In the genomic region with DNA sequence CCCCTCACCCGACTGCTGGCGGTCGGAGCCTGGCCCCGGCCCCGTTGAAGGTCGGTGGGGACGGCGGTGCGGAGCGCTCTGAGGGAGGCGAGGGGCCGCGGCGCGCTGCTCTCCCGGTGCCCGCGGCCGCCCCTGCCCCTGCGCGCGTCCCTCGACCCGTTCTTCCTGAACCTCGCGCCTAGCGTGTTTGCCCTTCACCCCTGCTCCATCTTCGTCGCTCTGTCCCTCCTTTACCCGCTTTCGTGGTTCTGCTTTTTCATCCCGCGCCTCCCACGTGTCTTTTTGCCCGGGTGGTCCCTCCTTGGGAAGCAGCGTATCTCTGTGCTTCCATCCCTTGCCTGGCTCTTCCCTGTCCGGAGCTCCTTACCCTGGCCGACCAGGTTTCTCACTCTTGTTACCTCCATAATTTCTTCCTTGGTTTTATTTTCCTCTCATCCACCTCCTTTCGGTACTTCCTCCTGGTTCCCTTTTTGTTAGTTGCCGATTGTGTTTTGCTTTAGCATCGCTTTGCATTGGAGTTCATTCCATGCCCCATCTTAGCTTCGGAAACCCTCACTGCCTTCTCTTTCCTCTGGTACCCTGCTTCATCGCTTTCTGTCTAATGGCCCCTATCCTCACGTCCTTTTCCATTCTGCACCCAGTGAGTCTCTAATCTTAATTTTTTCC, we compare ENCODE assay signal across 8 cellular contexts. TPM values are rescaled to one million over a fixed set of nuclear protein-coding genes. Genes with fewer than 3 reads are reported as not detected.
DNase-seq lines count a peak whose midpoint lies in the region; ATAC-seq and TF ChIP-seq lines count a peak whose summit lies in the region.

No MANE protein-coding gene starts in this region.

- H3K27ac ChIP-seq in KMS-11, result peak overlapping the region; percentile 38
- H3K27ac ChIP-seq in WERI-Rb-1, result peak overlapping the region; percentile 62

- POLR2A ChIA-PET in activated CD4-positive, alpha-beta T cell treated with anti-CD3 and anti-CD28 coated beads for 36 hours (lab: Charles Lee), result interaction anchor here (0.7 kb wide), 1 partner anchor 23 kb away, joined by 3 read pairs; no protein-coding TSS in a partner anchor

- DNase-seq in activated CD4-positive, alpha-beta T cell treated with anti-CD3 and anti-CD28 coated beads for 36 hours, result peak; percentile 46
- DNase-seq in activated CD4-positive, alpha-beta T cell treated with anti-CD3 and anti-CD28 coated beads for 1 hour, result no peak
- DNase-seq in WERI-Rb-1 (no peak), fibroblast of pulmonary artery (ENCODE audit: low read depth) (no peak), NCI-H2196 treated with DMSO at 0.1 percent for 48 hours (lab: John Stamatoyannopoulos, UW; ENCODE audit: unreplicated experiment) (no peak)

- peak overlapping the region; percentile 82 for H3K4me3 Mint-ChIP-seq in activated CD4-positive, alpha-beta T cell treated with anti-CD3 and anti-CD28 coated beads for 36 hours
- peak overlapping the region; percentile 90 to 97 (median 94) for H3K4me3 Mint-ChIP-seq in nephron

- peak overlapping the region; percentile 64 for H3K9ac ChIP-seq in KMS-11

- H3K27ac Mint-ChIP-seq in activated CD4-positive, alpha-beta T cell treated with anti-CD3 and anti-CD28 coated beads for 36 hours, result peak overlapping the region; percentile 83
- H3K27ac Mint-ChIP-seq in nephron, result peak overlapping the region; percentile 54 to 81 (median 72)

- TF ChIP-seq CTCF in KMS-11 (conservative IDR thresholded peaks at IDR 0.05; ENCODE audit: low read depth, low read length) (no peak), WERI-Rb-1 (IDR thresholded peaks at IDR 0.05; ENCODE audit: low read depth, low read length) (no peak), fibroblast of pulmonary artery (IDR thresholded peaks at IDR 0.05; ENCODE audit: low read length, missing control alignments) (no peak), nephron (IDR thresholded peaks at IDR 0.05; ENCODE audit: unreplicated experiment in 3 of 3) (no peak)

- H3K4me1 ChIP-seq in KMS-11 (ENCODE audit: low read depth, poor library complexity, severe bottlenecking), result peaks cover 18% of the 10 kb centered on the region

- peak overlapping the region; percentile 93; the same call in 1 of the 2 replicates for H3K4me2 ChIP-seq in KMS-11

- peaks cover 2% of the 10 kb centered on the region for H3K27me3 Mint-ChIP-seq in activated CD4-positive, alpha-beta T cell treated with anti-CD3 and anti-CD28 coated beads for 36 hours
- H3K27me3 Mint-ChIP-seq in nephron (ENCODE audit: low read depth), result no peaks in the 10 kb centered on the region

- H3K9me3 ChIP-seq in WERI-Rb-1 (ENCODE audit: severe bottlenecking), result no peaks in the 10 kb centered on the region

- peaks cover 26% of the 10 kb centered on the region for H3K4me1 Mint-ChIP-seq in activated CD4-positive, alpha-beta T cell treated with anti-CD3 and anti-CD28 coated beads for 36 hours
- peaks cover 8% of the 10 kb centered on the region for H3K4me1 Mint-ChIP-seq in nephron

- peaks cover 10% of the 10 kb centered on the region for H3K79me2 ChIP-seq in KMS-11 (ENCODE audit: insufficient read depth, low read depth)

- peak; percentile 18 for ATAC-seq in activated CD4-positive, alpha-beta T cell treated with anti-CD3 and anti-CD28 coated beads for 36 hours
- peak; percentile 8 for ATAC-seq in GM21786 (IDR thresholded peaks at IDR 0.05; ENCODE audit: unreplicated experiment)

- no peaks in the 10 kb centered on the region for H3K27me3 ChIP-seq in KMS-11 (ENCODE audit: insufficient read depth, low read depth)
- H3K27me3 ChIP-seq in WERI-Rb-1 (ENCODE audit: insufficient read depth, low read depth, severe bottlenecking), result no peaks in the 10 kb centered on the region

- H3K36me3 ChIP-seq in KMS-11 (ENCODE audit: insufficient read depth), result no peaks in the 10 kb centered on the region
- peaks cover 9% of the 10 kb centered on the region for H3K36me3 ChIP-seq in WERI-Rb-1

- H3K4me3 ChIP-seq in KMS-11 (IDR thresholded peaks at IDR 0.05; ENCODE audit: insufficient read depth, low read depth, low read length) (no peak overlapping the region), WERI-Rb-1 (ENCODE audit: low read depth, low read length) (peak overlapping the region; percentile 69), fibroblast of pulmonary artery (replicated peaks; ENCODE audit: low read depth, low read length) (peak overlapping the region; percentile 90)

- H4K20me1 ChIP-seq in KMS-11 (ENCODE audit: insufficient read depth), result no peaks in the 10 kb centered on the region

- peak overlapping the region; percentile 71 for H2AFZ ChIP-seq in KMS-11 (ENCODE audit: low read depth)

- intact Hi-C loops in activated CD4-positive, alpha-beta T cell treated with anti-CD3 and anti-CD28 coated beads for 36 hours (cut with DNase I, micrococcal nuclease), result loop anchor here (1.0 to 5.0 kb wide), 7 partner anchors 152 to 873 kb away; a partner anchor contains a TSS

- H3K9me3 Mint-ChIP-seq in activated CD4-positive, alpha-beta T cell treated with anti-CD3 and anti-CD28 coated beads for 36 hours (ENCODE audit: low read depth), result no peaks in the 10 kb centered on the region
- H3K9me3 Mint-ChIP-seq in nephron, result no peaks in the 10 kb centered on the region

- H3K36me3 Mint-ChIP-seq in activated CD4-positive, alpha-beta T cell treated with anti-CD3 and anti-CD28 coated beads for 36 hours (ENCODE audit: low read depth), result peaks cover 5% of the 10 kb centered on the region
- H3K36me3 Mint-ChIP-seq in nephron (ENCODE audit: low read depth), result peaks cover 9% of the 10 kb centered on the region

- CTCF ChIA-PET in activated CD4-positive, alpha-beta T cell treated with anti-CD3 and anti-CD28 coated beads for 36 hours (lab: Charles Lee), result interaction anchor here (0.8 to 2.2 kb wide), 4 partner anchors 20 to 46 kb away, joined by 3 to 7 read pairs (median 4); no protein-coding TSS in a partner anchor

RNA-seq across cellular contexts. Expression of a gene that starts 0.7 kb away (rescaled TPM):
- total RNA-seq in activated CD4-positive, alpha-beta T cell treated with anti-CD3 and anti-CD28 coated beads for 36 hours, result 1 to 10 TPM; 7.6 to 7.8 TPM
